18 cellular contexts compared by ENCODE assay signal in the genomic region with DNA sequence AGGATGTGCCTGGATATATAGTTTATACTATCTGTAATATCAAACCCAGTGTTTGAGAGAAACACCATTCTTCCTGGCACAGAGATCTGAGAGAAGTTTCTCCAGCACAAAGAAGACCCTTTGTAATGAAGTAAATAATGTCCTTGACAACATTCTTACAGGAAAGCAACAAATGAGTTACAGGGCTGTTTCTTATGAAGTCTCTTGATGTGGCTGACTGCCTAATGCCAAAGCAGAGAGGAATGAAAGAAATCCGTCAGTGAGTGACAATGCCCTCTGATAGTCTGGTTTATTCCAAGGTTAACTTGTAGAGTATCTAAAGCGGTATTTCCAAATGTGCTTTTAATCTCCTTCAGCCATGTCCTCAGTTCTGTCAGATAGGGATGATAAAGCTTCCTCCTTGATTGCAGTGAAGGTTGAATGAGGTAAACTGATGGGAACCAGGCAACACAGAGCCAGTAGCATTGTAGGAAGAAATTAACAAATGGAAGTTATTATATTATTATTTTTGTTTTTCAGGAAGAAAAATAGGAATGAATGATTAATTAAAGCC.
"Had no signal": no experiment of that assay in that cellular context is flagged by ENCODE, and none has a peak within 500 bp of the region (broad histone marks: within the 10 kb centered on the region; RNA-seq: fewer than 3 reads in every experiment).

No MANE protein-coding gene starts in this region.

- H3K27ac ChIP-seq: colonic mucosa, foreskin keratinocyte, neural progenitor cell, ovary, thoracic aorta had no signal

- H3K9me3 ChIP-seq: body of pancreas, colonic mucosa, ovary, thoracic aorta had no signal

- DNase-seq: activated CD4-positive, alpha-beta T cell treated with anti-CD3 and anti-CD28 coated beads for 1 hour; activated CD4-positive, alpha-beta T cell treated with anti-CD3 and anti-CD28 coated beads, Interleukin-2, amount 50 U/mL, for 48 hours; activated naive CD4-positive, alpha-beta T cell treated with anti-CD3 and anti-CD28 coated beads, Interleukin-2, amount 10 ng/mL, durations not matched to agents 7 days and 5 days; activated T-cell treated with anti-CD3 and anti-CD28 coated beads, Interleukin-2, amount 50 U/mL, for 1 hour; body of pancreas; central memory CD4-positive, alpha-beta T cell; colonic mucosa; foreskin keratinocyte; kidney glomerular epithelial cell; ovary; stimulated activated CD4-positive, alpha-beta T cell treated with anti-CD3 and anti-CD28 coated beads, Interleukin-12 subunit alpha, Interleukin-12 subunit beta, amount 100 ng/mL, for 4 hours; stimulated activated CD4-positive, alpha-beta T cell treated with anti-CD3 and anti-CD28 coated beads, Interleukin-2, amount 100 ng/mL, for 24 hours; T-helper 2 cell had no signal

- H3K4me3 ChIP-seq: body of pancreas, colonic mucosa, neural progenitor cell, ovary, thoracic aorta had no signal

- H3K9ac ChIP-seq: neural progenitor cell had no signal

- ATAC-seq: foreskin keratinocyte; stimulated activated effector memory CD8-positive, alpha-beta T cell treated with anti-CD3 and anti-CD28 coated beads, Interleukin-12 subunit alpha, Interleukin-12 subunit beta, amount 100 ng/mL, for 72 hours had no signal

- H3K36me3 ChIP-seq: colonic mucosa, neural progenitor cell, ovary, thoracic aorta had no signal

- FAIRE-seq: TTC549, urothelium cell line had no signal

- H3K4me1 ChIP-seq: colonic mucosa had no signal

- H2AFZ ChIP-seq: neural progenitor cell had no signal

- H3K27me3 ChIP-seq: body of pancreas, colonic mucosa, foreskin keratinocyte, neural progenitor cell, ovary had no signal

- H3K4me2 ChIP-seq: neural progenitor cell had no signal
